Comparison of ENCODE assay signal across 8 cellular contexts in the genomic region with DNA sequence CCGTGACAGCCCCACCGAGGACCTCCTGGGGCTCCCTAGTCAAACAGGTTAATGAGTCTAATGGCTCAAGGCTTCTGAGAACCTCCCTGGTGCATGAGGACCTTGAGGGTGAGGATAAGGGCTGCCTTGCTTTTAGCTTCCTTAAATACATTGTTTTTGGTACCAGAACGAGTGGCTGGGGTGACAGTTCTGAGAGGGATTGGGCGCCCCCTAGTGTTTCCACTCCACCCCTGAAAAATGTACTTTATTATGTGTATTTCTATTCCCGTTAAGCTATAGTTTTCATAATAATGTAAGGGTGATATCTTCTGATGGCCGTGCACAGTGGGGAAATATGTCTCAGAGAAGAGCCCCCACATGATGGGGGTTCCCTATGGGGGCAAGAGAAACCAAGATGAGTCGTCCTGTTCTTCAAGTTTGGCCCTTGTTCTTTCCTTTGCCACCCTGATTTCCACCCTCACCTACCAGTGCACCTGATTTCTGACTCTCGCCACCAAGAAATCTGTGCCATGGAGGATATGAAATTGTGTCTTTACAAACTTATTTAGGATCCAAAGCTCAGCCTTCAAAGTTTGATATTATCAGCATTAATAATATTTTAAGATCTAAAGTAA. TPM values are rescaled to one million over a fixed set of nuclear protein-coding genes. Genes with fewer than 3 reads are reported as not detected.
DNase-seq lines count a peak whose midpoint lies in the region; ATAC-seq and TF ChIP-seq lines count a peak whose summit lies in the region.

No MANE protein-coding gene starts in this region.

- TF ChIP-seq POLR2A in lower leg skin (IDR thresholded peaks at IDR 0.05) = no peak

- ATAC-seq in HG03442 (IDR thresholded peaks at IDR 0.05; ENCODE audit: unreplicated experiment) = no peak

- TF ChIP-seq CTCF in lower leg skin (IDR thresholded peaks at IDR 0.05) = no peak

- H3K4me3 ChIP-seq in lower leg skin (ENCODE audit: low read depth, poor library complexity, severe bottlenecking) = no peak overlapping the region

- intact Hi-C loops in lower leg skin (cut with DNase I; ENCODE audit: low total_unique reads) = no loop called here

- WGBS in lower leg skin, 2 donors = 43 to 45% methylated on average over 8 of the region's 8 CpGs

- peak; percentile 20 for DNase-seq in NK-92 treated with Interleukin-12 subunit alpha and Interleukin-12 subunit beta, amount 100 ng/mL, for 24 hours (lab: John Stamatoyannopoulos, UW)
- no peak for DNase-seq in NK-92 (lab: John Stamatoyannopoulos, UW; ENCODE audit: unreplicated experiment)
- DNase-seq in NCI-H446 treated with DMSO at 0.1 percent for 48 hours (lab: John Stamatoyannopoulos, UW) = peak; percentile 14
- peak; percentile 76 for DNase-seq in activated CD4-positive, CD25-positive, alpha-beta regulatory T cell treated with anti-CD3 and anti-CD28 coated beads, Interleukin-2, amount 50 U/mL, for 72 hours
- peak; percentile 64 for DNase-seq in cerebellar cortex (ENCODE audit: low spot score)
- peak; percentile 49 to 93 for DNase-seq in lower leg skin (ENCODE audit: low spot score in 2 of 2)
- peak; percentile 63 for DNase-seq in stimulated activated CD8-positive, alpha-beta memory T cell treated with anti-CD3 and anti-CD28 coated beads, Interleukin-12 subunit alpha, Interleukin-12 subunit beta, amount 100 ng/mL, for 1 hour (ENCODE audit: low read depth)

RNA-seq across cellular contexts. Expression of gene VWA3A, which starts 14.5 kb away (rescaled TPM):
- 1 to 10 TPM in 1 of 4 donors, under 1 TPM in 1, not detected in 2; 0.17 to 2.0 TPM for total RNA-seq in lower leg skin
